ENCODE assay signal across 35 cellular contexts in genomic region chr5:164722702-164723101, GRCh38.
"Had no signal": no experiment of that assay in that cellular context is flagged by ENCODE, and none has a peak within 500 bp of the region (broad histone marks: within the 10 kb centered on the region; RNA-seq: fewer than 3 reads in every experiment).

No MANE protein-coding gene starts in this region.

- H2AFZ ChIP-seq: PC-9 had no signal

- H3K27me3 Mint-ChIP-seq: activated CD4-positive, alpha-beta memory T cell treated with anti-CD3 and anti-CD28 coated beads, Interleukin-2, amount 10 ng/mL, durations not matched to agents 7 days and 5 days; activated CD8-positive, alpha-beta memory T cell treated with anti-CD3 and anti-CD28 coated beads, Interleukin-2, amount 10 ng/mL, durations not matched to agents 7 days and 5 days; activated naive CD4-positive, alpha-beta T cell treated with anti-CD3 and anti-CD28 coated beads, Interleukin-2, amount 50 U/mL, for 24 hours; activated naive CD8-positive, alpha-beta T cell treated with anti-CD3 and anti-CD28 coated beads, Interleukin-2, amount 10 ng/mL, durations not matched to agents 7 days and 5 days; activated T-helper 17 cell treated with anti-CD3 and anti-CD28 coated beads, Interleukin-2, amount 50 U/mL, for 72 hours had no signal

- H3K4me3 Mint-ChIP-seq: activated CD4-positive, alpha-beta memory T cell treated with anti-CD3 and anti-CD28 coated beads, Interleukin-2, amount 10 ng/mL, durations not matched to agents 7 days and 5 days; activated CD8-positive, alpha-beta memory T cell treated with anti-CD3 and anti-CD28 coated beads, Interleukin-2, amount 10 ng/mL, durations not matched to agents 7 days and 5 days; activated naive CD4-positive, alpha-beta T cell treated with anti-CD3 and anti-CD28 coated beads, Interleukin-2, amount 50 U/mL, for 24 hours; activated naive CD8-positive, alpha-beta T cell treated with anti-CD3 and anti-CD28 coated beads, Interleukin-2, amount 10 ng/mL, durations not matched to agents 7 days and 5 days; activated T-cell treated with anti-CD3 and anti-CD28 coated beads, Interleukin-2, amount 50 U/mL, for 72 hours; activated T-helper 17 cell treated with anti-CD3 and anti-CD28 coated beads, Interleukin-2, amount 50 U/mL, for 72 hours had no signal

- H3K27ac Mint-ChIP-seq: activated CD4-positive, alpha-beta memory T cell treated with anti-CD3 and anti-CD28 coated beads, Interleukin-2, amount 10 ng/mL, durations not matched to agents 7 days and 5 days; activated CD8-positive, alpha-beta memory T cell treated with anti-CD3 and anti-CD28 coated beads, Interleukin-2, amount 10 ng/mL, durations not matched to agents 7 days and 5 days; activated naive CD4-positive, alpha-beta T cell treated with anti-CD3 and anti-CD28 coated beads, Interleukin-2, amount 50 U/mL, for 24 hours; activated naive CD8-positive, alpha-beta T cell treated with anti-CD3 and anti-CD28 coated beads, Interleukin-2, amount 10 ng/mL, durations not matched to agents 7 days and 5 days; activated T-cell treated with anti-CD3 and anti-CD28 coated beads, Interleukin-2, amount 50 U/mL, for 72 hours; activated T-helper 17 cell treated with anti-CD3 and anti-CD28 coated beads, Interleukin-2, amount 50 U/mL, for 72 hours had no signal

- H3K4me2 ChIP-seq: PC-9 had no signal

- H3K36me3 Mint-ChIP-seq: activated CD8-positive, alpha-beta memory T cell treated with anti-CD3 and anti-CD28 coated beads, Interleukin-2, amount 10 ng/mL, durations not matched to agents 7 days and 5 days; activated naive CD4-positive, alpha-beta T cell treated with anti-CD3 and anti-CD28 coated beads, Interleukin-2, amount 50 U/mL, for 24 hours; activated naive CD8-positive, alpha-beta T cell treated with anti-CD3 and anti-CD28 coated beads, Interleukin-2, amount 10 ng/mL, durations not matched to agents 7 days and 5 days had no signal

- H3K36me3 ChIP-seq: adrenal gland, breast epithelium, MG63, WERI-Rb-1 had no signal

- H3K27ac ChIP-seq: adrenal gland, body of pancreas, breast epithelium, PC-9, WERI-Rb-1 had no signal

- H3K9me3 Mint-ChIP-seq: activated naive CD8-positive, alpha-beta T cell treated with anti-CD3 and anti-CD28 coated beads, Interleukin-2, amount 10 ng/mL, durations not matched to agents 7 days and 5 days had no signal

- H3K4me1 ChIP-seq: adrenal gland, body of pancreas, breast epithelium had no signal

- H3K4me1 Mint-ChIP-seq: activated CD4-positive, alpha-beta memory T cell treated with anti-CD3 and anti-CD28 coated beads, Interleukin-2, amount 10 ng/mL, durations not matched to agents 7 days and 5 days; activated CD8-positive, alpha-beta memory T cell treated with anti-CD3 and anti-CD28 coated beads, Interleukin-2, amount 10 ng/mL, durations not matched to agents 7 days and 5 days; activated naive CD4-positive, alpha-beta T cell treated with anti-CD3 and anti-CD28 coated beads, Interleukin-2, amount 50 U/mL, for 24 hours; activated naive CD8-positive, alpha-beta T cell treated with anti-CD3 and anti-CD28 coated beads, Interleukin-2, amount 10 ng/mL, durations not matched to agents 7 days and 5 days; activated T-helper 17 cell treated with anti-CD3 and anti-CD28 coated beads, Interleukin-2, amount 50 U/mL, for 72 hours had no signal

- FAIRE-seq: astrocyte had no signal

- ATAC-seq: activated CD8-positive, alpha-beta memory T cell treated with anti-CD3 and anti-CD28 coated beads, Interleukin-2, amount 10 ng/mL, durations not matched to agents 7 days and 5 days; activated T-cell treated with anti-CD3 and anti-CD28 coated beads, Interleukin-2, amount 50 U/mL, for 72 hours; activated T-helper 17 cell treated with anti-CD3 and anti-CD28 coated beads, Interleukin-2, amount 50 U/mL, for 72 hours; body of pancreas had no signal

- DNase-seq: activated CD4-positive, alpha-beta memory T cell treated with anti-CD3 and anti-CD28 coated beads, Interleukin-2, amount 10 ng/mL, durations not matched to agents 7 days and 5 days; activated CD4-positive, alpha-beta T cell treated with anti-CD3 and anti-CD28 coated beads for 1 hour; activated CD4-positive, alpha-beta T cell treated with anti-CD3 and anti-CD28 coated beads for 48 hours; activated CD4-positive, CD25-positive, alpha-beta regulatory T cell; activated CD8-positive, alpha-beta memory T cell treated with anti-CD3 and anti-CD28 coated beads for 24 hours; activated CD8-positive, alpha-beta memory T cell treated with anti-CD3 and anti-CD28 coated beads, Interleukin-2, amount 10 ng/mL, durations not matched to agents 7 days and 5 days; activated CD8-positive, alpha-beta memory T cell treated with anti-CD3 and anti-CD28 coated beads, Interleukin-2, amount 50 U/mL, for 48 hours; activated effector memory CD4-positive, alpha-beta T cell treated with anti-CD3 and anti-CD28 coated beads, Interleukin-2, amount 50 U/mL, for 16 hours; activated naive CD4-positive, alpha-beta T cell; activated naive CD8-positive, alpha-beta T cell treated with anti-CD3 and anti-CD28 coated beads, Interleukin-2, amount 10 ng/mL, durations not matched to agents 7 days and 5 days; activated T-cell treated with anti-CD3 and anti-CD28 coated beads, Interleukin-2, amount 50 U/mL, for 72 hours; adrenal gland; body of pancreas; caudate nucleus; cerebellar nuclear complex; cortex of kidney; MG63; NCI-H1048; NCI-H1105 treated with DMSO at 0.1 percent for 48 hours; NCI-H1436; NCI-H1694; NCI-H1930; NCI-H2081 treated with DMSO at 0.1 percent for 48 hours; NCI-H345; NCI-H510A; NCI-H526; NCI-H748 treated with DMSO at 0.1 percent for 48 hours; PC-9; Right ventricle myocardium superior; T1000; WERI-Rb-1 had no signal

- H3K27me3 ChIP-seq: adrenal gland, body of pancreas, breast epithelium, MG63 had no signal

- H3K4me3 ChIP-seq: adrenal gland, body of pancreas, breast epithelium, MG63, PC-9 had no signal

- H3K9me3 ChIP-seq: adrenal gland, body of pancreas, breast epithelium, MG63 had no signal
